ENCODE assay signal across 1 cellular context in the genomic region with DNA sequence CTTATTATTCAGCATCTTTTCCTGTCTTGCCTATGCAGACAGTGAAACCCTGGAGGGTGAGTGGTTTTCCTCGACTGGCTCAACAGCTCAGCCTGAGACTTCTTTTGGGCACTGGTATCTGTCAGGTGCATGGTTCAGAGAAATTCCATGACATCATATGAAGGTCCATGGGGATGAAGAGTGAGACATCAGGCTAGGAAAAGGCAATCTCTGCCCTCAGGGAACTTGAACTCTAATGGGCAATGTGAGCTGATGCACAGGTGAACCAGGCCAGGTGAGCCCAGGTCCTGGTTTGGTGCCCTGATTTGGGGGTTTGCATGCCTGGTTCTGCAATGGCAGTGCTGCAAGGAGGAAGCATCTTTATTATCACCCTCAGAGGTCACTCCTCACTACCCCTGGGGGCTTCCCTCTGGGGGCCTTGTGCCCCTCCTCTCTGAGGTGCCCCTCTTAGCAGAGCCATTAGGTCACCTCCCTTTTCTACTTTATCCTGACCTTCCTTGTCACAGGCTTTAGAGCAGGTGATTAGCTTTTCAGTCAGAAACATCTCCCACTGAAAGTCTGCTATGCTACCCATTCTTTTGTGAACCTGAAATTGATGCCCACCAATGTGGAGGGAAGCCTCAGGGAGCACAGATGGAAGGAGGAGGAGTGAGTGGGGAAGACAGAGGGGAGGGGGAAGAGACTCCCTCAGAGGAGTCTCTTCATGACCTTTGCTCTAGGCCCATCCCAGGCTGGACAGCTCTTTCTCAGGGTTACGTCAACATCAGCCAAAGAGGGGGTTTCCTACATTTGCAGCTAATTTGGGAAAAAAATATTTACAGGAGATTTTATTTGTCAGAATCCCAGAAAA.
TF ChIP-seq lines count a peak whose summit lies in the region.

No MANE protein-coding gene starts in this region.

TF ChIP-seq in IMR-90, 13 proteins besides CTCF, POLR2A, EP300 and RAD21 (continued from another document):
- TF ChIP-seq, protein P1, sequence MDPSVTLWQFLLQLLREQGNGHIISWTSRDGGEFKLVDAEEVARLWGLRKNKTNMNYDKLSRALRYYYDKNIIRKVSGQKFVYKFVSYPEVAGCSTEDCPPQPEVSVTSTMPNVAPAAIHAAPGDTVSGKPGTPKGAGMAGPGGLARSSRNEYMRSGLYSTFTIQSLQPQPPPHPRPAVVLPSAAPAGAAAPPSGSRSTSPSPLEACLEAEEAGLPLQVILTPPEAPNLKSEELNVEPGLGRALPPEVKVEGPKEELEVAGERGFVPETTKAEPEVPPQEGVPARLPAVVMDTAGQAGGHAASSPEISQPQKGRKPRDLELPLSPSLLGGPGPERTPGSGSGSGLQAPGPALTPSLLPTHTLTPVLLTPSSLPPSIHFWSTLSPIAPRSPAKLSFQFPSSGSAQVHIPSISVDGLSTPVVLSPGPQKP (IDR thresholded peaks at IDR 0.05; ENCODE audit: borderline replicate concordance, low read depth, low read length) = no peak
- TF ChIP-seq SMC3 (IDR thresholded peaks at IDR 0.05; ENCODE audit: low read depth, low read length) (no peak), CEBPB (IDR thresholded peaks at IDR 0.05; ENCODE audit: low read depth, low read length) (no peak), FOS (IDR thresholded peaks at IDR 0.05; ENCODE audit: low read depth, low read length) (no peak), NFE2L2 (IDR thresholded peaks at IDR 0.05; ENCODE audit: low read depth, low read length) (no peak)
